ENCODE assay signal across 31 cellular contexts in the genomic region with DNA sequence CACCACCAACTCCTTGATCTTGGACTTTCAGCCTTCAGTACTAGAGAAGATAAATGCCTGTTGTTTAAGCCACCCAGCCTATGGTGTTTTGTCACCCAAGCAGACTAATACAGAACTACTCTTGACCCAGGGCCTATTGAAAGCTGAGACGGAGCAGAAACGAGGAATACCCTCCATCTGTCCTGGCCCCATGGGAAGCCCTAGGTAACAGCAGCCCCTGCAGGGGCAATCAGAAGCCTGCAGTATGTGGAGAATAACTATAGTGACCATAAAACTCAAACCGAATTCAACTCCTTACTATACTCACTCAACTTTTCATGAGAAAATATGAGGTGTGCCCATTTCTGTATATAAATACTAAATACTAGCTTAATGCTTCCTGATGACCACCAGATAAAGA.
A peak's percentile ranks its signal among the peaks of the same experiment; 100 is the strongest.
DNase-seq lines count a peak whose midpoint lies in the region; FAIRE-seq and TF ChIP-seq lines count a peak whose summit lies in the region.
"Had no signal": no experiment of that assay in that cellular context is flagged by ENCODE, and none has a peak within 500 bp of the region (broad histone marks: within the 10 kb centered on the region; RNA-seq: fewer than 3 reads in every experiment).

No MANE protein-coding gene starts in this region.

- H2BK5ac ChIP-seq in H1 (ENCODE audit: low read depth, low read length), result no peak overlapping the region

- H3K14ac ChIP-seq in H1 (ENCODE audit: insufficient read length), result no peak overlapping the region

- H3K4me1 ChIP-seq in H1 (replicated peaks in 1 of 4; ENCODE audit: control insufficient read depth in 3 of 4, insufficient read depth in 4 of 4, low read length in 3 of 4) (no peaks in the 10 kb centered on the region), adrenal gland (replicated peaks in 1 of 2) (no peaks in the 10 kb centered on the region)
- H3K4me1 ChIP-seq: parathyroid adenoma, right lobe of liver had no signal

- no peak overlapping the region for H3K4me3 Mint-ChIP-seq in progenitor cell of endocrine pancreas (ENCODE audit: low read depth)
- H3K4me3 Mint-ChIP-seq: activated naive CD4-positive, alpha-beta T cell treated with anti-CD3 and anti-CD28 coated beads, Interleukin-2, amount 50 U/mL, for 24 hours; CD4-positive, CD25-positive, alpha-beta regulatory T cell; effector memory CD8-positive, alpha-beta T cell; immature natural killer cell; nephron; T-helper 2 cell treated with Interferon-gamma antibody and Interleukin-4, amounts not matched to agents 5 μg/mL and 100 μg/mL, for 36 hours had no signal

- no peak overlapping the region for H2AFZ ChIP-seq in H1 (ENCODE audit: low read length)
- H2AFZ ChIP-seq: parathyroid adenoma had no signal

- H3K27me3 ChIP-seq in H1 (replicated peaks in 1 of 4; ENCODE audit: control insufficient read depth in 3 of 4, extremely low read depth in 1 of 4, insufficient read depth in 3 of 4, low read length in 3 of 4) (no peaks in the 10 kb centered on the region), adrenal gland (no peaks in the 10 kb centered on the region)
- H3K27me3 ChIP-seq: right lobe of liver had no signal

- no peaks in the 10 kb centered on the region for H3K4me1 Mint-ChIP-seq in progenitor cell of endocrine pancreas (ENCODE audit: low read depth)
- H3K4me1 Mint-ChIP-seq: activated naive CD4-positive, alpha-beta T cell treated with anti-CD3 and anti-CD28 coated beads, Interleukin-2, amount 50 U/mL, for 24 hours; CD4-positive, CD25-positive, alpha-beta regulatory T cell; immature natural killer cell had no signal

- no peak overlapping the region for H3K9ac ChIP-seq in H1 (replicated peaks in 1 of 4; ENCODE audit: extremely low read depth in 1 of 4, low read depth in 3 of 4, low read length in 3 of 4)
- H3K9ac ChIP-seq: parathyroid adenoma had no signal

- H3K4ac ChIP-seq in H1 (replicated peaks; ENCODE audit: insufficient read length, low read depth, low read length), result no peak overlapping the region

- H2BK15ac ChIP-seq in H1 (ENCODE audit: low read length), result no peak overlapping the region

- H2AK5ac ChIP-seq in H1 (ENCODE audit: low read depth, low read length), result no peak overlapping the region

- no peak overlapping the region for H3K27ac Mint-ChIP-seq in progenitor cell of endocrine pancreas
- H3K27ac Mint-ChIP-seq: activated naive CD4-positive, alpha-beta T cell treated with anti-CD3 and anti-CD28 coated beads, Interleukin-2, amount 50 U/mL, for 24 hours; CD4-positive, CD25-positive, alpha-beta regulatory T cell; effector memory CD8-positive, alpha-beta T cell; immature natural killer cell; nephron; T-helper 2 cell treated with Interferon-gamma antibody and Interleukin-4, amounts not matched to agents 5 μg/mL and 100 μg/mL, for 36 hours had no signal

- H3K4me3 ChIP-seq in H1 (ENCODE audit: extremely low read depth in 1 of 4, insufficient read depth in 2 of 4, low read depth in 3 of 4, low read length in 4 of 4) (no peak overlapping the region), adrenal gland (no peak overlapping the region)
- H3K4me3 ChIP-seq: coronary artery, right lobe of liver had no signal

- H3K23me2 ChIP-seq in H1 (ENCODE audit: low read depth, low read length), result no peaks in the 10 kb centered on the region

- H3K79me1 ChIP-seq in H1 (ENCODE audit: low read depth, low read length), result no peaks in the 10 kb centered on the region

- no peak overlapping the region for H3K18ac ChIP-seq in H1 (ENCODE audit: extremely low read depth, low read length)

- H4K20me1 ChIP-seq in H1 (replicated peaks in 1 of 2; ENCODE audit: control insufficient read depth in 1 of 2, insufficient read depth in 2 of 2, low read length in 2 of 2), result no peaks in the 10 kb centered on the region

- no peaks in the 10 kb centered on the region for H3K36me3 Mint-ChIP-seq in progenitor cell of endocrine pancreas (ENCODE audit: insufficient read depth)
- H3K36me3 Mint-ChIP-seq: activated naive CD4-positive, alpha-beta T cell treated with anti-CD3 and anti-CD28 coated beads, Interleukin-2, amount 50 U/mL, for 24 hours; CD4-positive, CD25-positive, alpha-beta regulatory T cell; immature natural killer cell had no signal

- no peak overlapping the region for H2BK20ac ChIP-seq in H1 (ENCODE audit: low read length)

- POLR2A ChIA-PET in H1 (lab: Charles Lee; ENCODE audit: partially characterized antibody) (no interaction called here), GM10248 (lab: Yijun Ruan, JAX) (no interaction called here)

- H3K9me3 Mint-ChIP-seq in progenitor cell of endocrine pancreas (ENCODE audit: low read depth), result no peaks in the 10 kb centered on the region
- H3K9me3 Mint-ChIP-seq: activated naive CD4-positive, alpha-beta T cell treated with anti-CD3 and anti-CD28 coated beads, Interleukin-2, amount 50 U/mL, for 24 hours; nephron; T-helper 2 cell treated with Interferon-gamma antibody and Interleukin-4, amounts not matched to agents 5 μg/mL and 100 μg/mL, for 36 hours had no signal

- TF ChIP-seq CTCF in H1 (IDR thresholded peaks at IDR 0.05; ENCODE audit: control extremely low read depth in 1 of 3, insufficient read depth in 1 of 3, low read depth in 1 of 3, low read length in 3 of 3) (peak; percentile 26 to 50 (median 46)), progenitor cell of endocrine pancreas (IDR thresholded peaks at IDR 0.05; ENCODE audit: unreplicated experiment) (peak; percentile 24), GM10248 (IDR thresholded peaks at IDR 0.05; ENCODE audit: control extremely low read depth, extremely low read depth, low read depth, missing control alignments) (no peak), adrenal gland (IDR thresholded peaks at IDR 0.05) (no peak)

- FAIRE-seq in H1 (lab: Jason Lieb, UNC), result no peak
- FAIRE-seq: G401.6, GM18507, HTR-8/SVneo had no signal

- no peak overlapping the region for H4K8ac ChIP-seq in H1 (ENCODE audit: extremely low read depth, insufficient read depth, low read length)

- no peak overlapping the region for H2BK12ac ChIP-seq in H1 (ENCODE audit: low read depth, low read length)

- no peak overlapping the region for H3K4me2 ChIP-seq in H1 (ENCODE audit: insufficient read depth in 1 of 2, low read depth in 2 of 2, low read length in 2 of 2)

- no peak overlapping the region for H3K27ac ChIP-seq in H1 (ENCODE audit: low read depth, low read length)
- H3K27ac ChIP-seq in adrenal gland, result no peak overlapping the region
- H3K27ac ChIP-seq: 22Rv1, coronary artery, parathyroid adenoma, right lobe of liver, VCaP had no signal

- TF ChIP-seq POLR2A in H1 (IDR thresholded peaks at IDR 0.05; ENCODE audit: control extremely low read depth in 1 of 2, low read depth in 2 of 2, low read length in 2 of 2), result no peak
- no peak for TF ChIP-seq POLR2A in adrenal gland (IDR thresholded peaks at IDR 0.05)

- WGBS in H1 (ENCODE audit: extremely low coverage in 1 of 2, insufficient coverage in 1 of 2, insufficient read length in 1 of 2, insufficient replicate concordance in 2 of 2, low coverage in 1 of 2, low lambda C conversion rate in 2 of 2, missing lambda C conversion rate in 1 of 2), 2 experiments, result 80% methylated on average over 3 of the region's 3 CpGs; no CpG with 5 or more reads in 1 of the 2 experiments
- WGBS in adrenal gland, 4 donors, result 84 to 96% (median 88%) methylated on average over 3 of the region's 3 CpGs

- no peaks in the 10 kb centered on the region for H3K79me2 ChIP-seq in H1 (ENCODE audit: control insufficient read depth in 1 of 2, insufficient read depth in 2 of 2, low read length in 2 of 2)
- H3K79me2 ChIP-seq: parathyroid adenoma had no signal

- DNase-seq in DMS53 (lab: John Stamatoyannopoulos, UW) (peak; percentile 32), DMS53 treated with DMSO at 0.1 percent for 48 hours (lab: John Stamatoyannopoulos, UW; ENCODE audit: unreplicated experiment) (no peak), NCI-H2107 (lab: John Stamatoyannopoulos, UW) (peak; percentile 15), H1 (ENCODE audit: low read depth in 1 of 2, low spot score in 2 of 2) (no peak), progenitor cell of endocrine pancreas (ENCODE audit: low spot score, unreplicated experiment) (no peak), GM10248 (ENCODE audit: extremely low spot score) (no peak), posterior vena cava (ENCODE audit: low spot score) (no peak), adrenal gland (no peak)
- DNase-seq: activated CD4-positive, alpha-beta T cell treated with anti-CD3 and anti-CD28 coated beads, Interleukin-2, amount 50 U/mL, for 1 hour; anterior cingulate cortex; CD4-positive, CD25-positive, alpha-beta regulatory T cell; effector memory CD8-positive, alpha-beta T cell; foreskin melanocyte; GOT3; immature natural killer cell; left ventricle myocardium superior; NCI-H1930; right lobe of liver; stimulated activated CD4-positive, alpha-beta T cell treated with anti-CD3 and anti-CD28 coated beads, Interleukin-12 subunit alpha, Interleukin-12 subunit beta, amount 100 ng/mL, for 4 hours; stimulated activated CD4-positive, alpha-beta T cell treated with anti-CD3 and anti-CD28 coated beads, Interleukin-4, amount 100 ng/mL, for 24 hours; stimulated activated naive CD4-positive, alpha-beta T cell had no signal

- CTCF ChIA-PET in H1 (lab: Charles Lee; ENCODE audit: partially characterized antibody) (interaction anchor here (0.7 to 1.2 kb wide), 5 partner anchors 15 to 307 kb away, joined by 3 read pairs; no protein-coding TSS in a partner anchor), GM10248 (lab: Yijun Ruan, JAX) (no interaction called here)

- intact Hi-C loops in posterior vena cava (cut with DNase I), result no loop called here
- intact Hi-C loops in adrenal gland (cut with DNase I), result no loop called here

- H3K36me3 ChIP-seq in H1 (ENCODE audit: control insufficient read depth in 2 of 4, insufficient read depth in 4 of 4, low read length in 3 of 4) (no peaks in the 10 kb centered on the region), adrenal gland (replicated peaks in 1 of 2) (no peaks in the 10 kb centered on the region)
- H3K36me3 ChIP-seq: right lobe of liver had no signal

- H3K27me3 Mint-ChIP-seq in progenitor cell of endocrine pancreas, result no peaks in the 10 kb centered on the region
- H3K27me3 Mint-ChIP-seq: activated naive CD4-positive, alpha-beta T cell treated with anti-CD3 and anti-CD28 coated beads, Interleukin-2, amount 50 U/mL, for 24 hours; CD4-positive, CD25-positive, alpha-beta regulatory T cell; effector memory CD8-positive, alpha-beta T cell had no signal

- H3K23ac ChIP-seq in H1 (ENCODE audit: insufficient read length), result no peak overlapping the region

- no peak overlapping the region for H4K91ac ChIP-seq in H1 (replicated peaks; ENCODE audit: insufficient read length, low read length)

- no peak for TF ChIP-seq EP300 in H1 (IDR thresholded peaks at IDR 0.05; ENCODE audit: borderline replicate concordance in 1 of 2, low read depth in 2 of 2, low read length in 2 of 2)

- no peak overlapping the region for H2BK120ac ChIP-seq in H1 (replicated peaks; ENCODE audit: low read depth, low read length)

- H3K9me3 ChIP-seq in H1 (ENCODE audit: insufficient read depth in 2 of 2, low read depth in 1 of 2, low read length in 1 of 2) (no peaks in the 10 kb centered on the region), adrenal gland (replicated peaks in 1 of 3) (no peaks in the 10 kb centered on the region)
- H3K9me3 ChIP-seq: right lobe of liver had no signal

- no peak overlapping the region for H4K5ac ChIP-seq in H1 (ENCODE audit: insufficient read length, low read depth, low read length)

- no peak overlapping the region for H3K56ac ChIP-seq in H1 (replicated peaks; ENCODE audit: insufficient read length, low read depth, low read length)

- peak; percentile 77 to 83 for TF ChIP-seq RAD21 in H1 (IDR thresholded peaks at IDR 0.05 in 1 of 2, conservative IDR thresholded peaks at IDR 0.05 in 1 of 2; ENCODE audit: low read depth in 2 of 2, low read length in 2 of 2)

Comparison
In these comparisons a context has a peak if more than half of its experiments do, and no peak if none do; other contexts are left out.
1. DNase-seq: peak in DMS53 (single experiment) and NCI-H2107 (single experiment); none in DMS53 treated with DMSO at 0.1 percent for 48 hours (single experiment), H1 (0 of 2), progenitor cell of endocrine pancreas (single experiment), GM10248 (single experiment), posterior vena cava (single experiment) and adrenal gland (0 of 7).
2. CTCF ChIP-seq: peak in H1 (3 of 3) and progenitor cell of endocrine pancreas (single experiment); none in GM10248 (single experiment) and adrenal gland (0 of 6).